ENCODE assay signal across 1 cellular context in genomic region chr2:208251098-208251497, GRCh38.
A peak's percentile ranks its signal among the peaks of the same experiment; 100 is the strongest.
TF ChIP-seq lines count a peak whose summit lies in the region.

No MANE protein-coding gene starts in this region.

TF ChIP-seq in K562, 482 proteins besides CTCF, POLR2A, EP300 and RAD21:
- TF ChIP-seq ZNF347 (CRISPR knock-in tag; IDR thresholded peaks at IDR 0.05; ENCODE audit: low read depth) (no peak), ZNF282 (CRISPR knock-in tag; IDR thresholded peaks at IDR 0.05) (no peak), ZNF512 (tag; IDR thresholded peaks at IDR 0.05) (peak; percentile 64; the same call in 1 of the 2 replicates), CEBPG (CRISPR knock-in tag; IDR thresholded peaks at IDR 0.05) (no peak), CEBPG (tag; conservative IDR thresholded peaks at IDR 0.05 in 1 of 2, IDR thresholded peaks at IDR 0.05 in 1 of 2) (no peak)
